21 cellular contexts compared by ENCODE assay signal in the genomic region with DNA sequence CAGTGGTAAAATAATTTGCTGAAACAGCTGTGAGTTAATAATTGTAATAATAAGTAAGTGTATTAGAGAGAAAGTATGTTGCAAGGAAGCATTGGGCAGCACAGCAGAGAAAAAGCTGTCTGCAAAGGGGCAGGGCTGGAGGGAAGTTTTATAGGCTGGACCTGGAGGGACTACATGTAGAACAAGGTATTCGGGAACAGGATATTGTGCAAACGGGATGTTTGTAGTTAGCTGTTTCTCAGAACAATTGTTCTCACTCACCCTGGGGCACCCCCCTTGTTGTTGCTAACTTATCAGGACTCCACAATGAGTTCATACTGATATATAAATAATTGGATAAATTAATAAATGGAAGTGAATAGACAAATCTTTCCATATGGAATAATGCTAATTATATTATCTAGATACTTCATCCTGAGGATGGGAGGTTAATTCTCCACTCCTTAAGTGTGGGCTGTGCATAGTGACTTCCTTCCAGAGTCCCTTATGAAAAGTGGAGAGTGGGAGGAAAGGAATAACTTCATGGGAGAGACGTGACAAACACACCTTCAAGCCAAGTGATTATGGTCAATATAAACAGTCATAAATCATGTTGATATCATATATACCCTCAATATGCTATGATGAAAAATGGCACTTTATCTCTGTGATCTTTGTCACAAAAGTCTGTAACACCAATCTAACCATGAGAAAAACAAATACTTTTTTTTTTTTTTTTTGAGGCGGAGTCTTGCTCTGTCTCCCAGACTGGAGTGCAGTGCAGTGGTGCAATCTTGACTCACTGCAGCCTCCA.
"Had no signal": no experiment of that assay in that cellular context is flagged by ENCODE, and none has a peak within 500 bp of the region (broad histone marks: within the 10 kb centered on the region; RNA-seq: fewer than 3 reads in every experiment).

No MANE protein-coding gene starts in this region.

- H3K4me3 Mint-ChIP-seq: activated CD4-positive, alpha-beta memory T cell treated with anti-CD3 and anti-CD28 coated beads, Interleukin-2, amount 10 ng/mL, durations not matched to agents 7 days and 5 days; activated CD4-positive, alpha-beta T cell treated with anti-CD3 and anti-CD28 coated beads, Interleukin-2, amount 10 ng/mL, durations not matched to agents 24 days and 14 days; activated naive CD4-positive, alpha-beta T cell treated with anti-CD3 and anti-CD28 coated beads, Interleukin-2, amount 10 ng/mL, durations not matched to agents 7 days and 5 days; activated T-cell treated with anti-CD3 and anti-CD28 coated beads, Interleukin-2, amount 50 U/mL, for 72 hours; naive B cell; neural crest cell; stimulated activated naive CD8-positive, alpha-beta T cell treated with anti-CD3 and anti-CD28 coated beads, Interleukin-15, amount 100 ng/mL, for 72 hours had no signal

- DNase-seq: activated CD4-positive, alpha-beta memory T cell treated with anti-CD3 and anti-CD28 coated beads, Interleukin-2, amount 10 ng/mL, durations not matched to agents 7 days and 5 days; activated CD4-positive, alpha-beta T cell treated with anti-CD3 and anti-CD28 coated beads, Interleukin-2, amount 10 ng/mL, durations not matched to agents 24 days and 14 days; activated effector memory CD4-positive, alpha-beta T cell treated with anti-CD3 and anti-CD28 coated beads, Interleukin-2, amount 50 U/mL, for 16 hours; activated naive CD4-positive, alpha-beta T cell treated with anti-CD3 and anti-CD28 coated beads, Interleukin-2, amount 10 ng/mL, durations not matched to agents 7 days and 5 days; activated T-cell treated with anti-CD3 and anti-CD28 coated beads, Interleukin-2, amount 50 U/mL, for 72 hours; effector CD8-positive, alpha-beta T cell; heart left ventricle; islet precursor cell; left cardiac atrium; mesendoderm; naive B cell; occipital lobe; posterior cingulate gyrus; stimulated activated CD4-positive, alpha-beta T cell treated with anti-CD3 and anti-CD28 coated beads, Interleukin-12 subunit alpha, Interleukin-12 subunit beta, amount 100 ng/mL, for 4 hours; stimulated activated CD4-positive, alpha-beta T cell treated with anti-CD3 and anti-CD28 coated beads, Interleukin-4, amount 100 ng/mL, for 4 hours; stimulated activated naive CD8-positive, alpha-beta T cell treated with anti-CD3 and anti-CD28 coated beads, Interleukin-15, amount 100 ng/mL, for 72 hours; tibial artery had no signal

- ATAC-seq: activated CD4-positive, CD25-positive, alpha-beta regulatory T cell treated with anti-CD3 and anti-CD28 coated beads, Interleukin-2, amount 50 U/mL, for 24 hours; activated T-cell treated with anti-CD3 and anti-CD28 coated beads, Interleukin-2, amount 50 U/mL, for 72 hours; heart left ventricle; left cardiac atrium; stimulated activated naive CD8-positive, alpha-beta T cell treated with anti-CD3 and anti-CD28 coated beads, Interleukin-15, amount 100 ng/mL, for 72 hours had no signal

- H3K27ac Mint-ChIP-seq: activated CD4-positive, alpha-beta memory T cell treated with anti-CD3 and anti-CD28 coated beads, Interleukin-2, amount 10 ng/mL, durations not matched to agents 7 days and 5 days; activated CD4-positive, alpha-beta T cell treated with anti-CD3 and anti-CD28 coated beads, Interleukin-2, amount 10 ng/mL, durations not matched to agents 24 days and 14 days; activated naive CD4-positive, alpha-beta T cell treated with anti-CD3 and anti-CD28 coated beads, Interleukin-2, amount 10 ng/mL, durations not matched to agents 7 days and 5 days; activated T-cell treated with anti-CD3 and anti-CD28 coated beads, Interleukin-2, amount 50 U/mL, for 72 hours; naive B cell; stimulated activated naive CD8-positive, alpha-beta T cell treated with anti-CD3 and anti-CD28 coated beads, Interleukin-15, amount 100 ng/mL, for 72 hours had no signal

- H3K4me3 ChIP-seq: heart left ventricle, right atrium auricular region, tibial artery had no signal

- H3K4me1 Mint-ChIP-seq: activated CD4-positive, alpha-beta memory T cell treated with anti-CD3 and anti-CD28 coated beads, Interleukin-2, amount 10 ng/mL, durations not matched to agents 7 days and 5 days; activated CD4-positive, alpha-beta T cell treated with anti-CD3 and anti-CD28 coated beads, Interleukin-2, amount 10 ng/mL, durations not matched to agents 24 days and 14 days; activated naive CD4-positive, alpha-beta T cell treated with anti-CD3 and anti-CD28 coated beads, Interleukin-2, amount 10 ng/mL, durations not matched to agents 7 days and 5 days; naive B cell; neural crest cell; stimulated activated naive CD8-positive, alpha-beta T cell treated with anti-CD3 and anti-CD28 coated beads, Interleukin-15, amount 100 ng/mL, for 72 hours had no signal

- H3K9me3 Mint-ChIP-seq: activated CD4-positive, alpha-beta memory T cell treated with anti-CD3 and anti-CD28 coated beads, Interleukin-2, amount 10 ng/mL, durations not matched to agents 7 days and 5 days; activated CD4-positive, alpha-beta T cell treated with anti-CD3 and anti-CD28 coated beads, Interleukin-2, amount 10 ng/mL, durations not matched to agents 24 days and 14 days; activated naive CD4-positive, alpha-beta T cell treated with anti-CD3 and anti-CD28 coated beads, Interleukin-2, amount 10 ng/mL, durations not matched to agents 7 days and 5 days; activated T-cell treated with anti-CD3 and anti-CD28 coated beads, Interleukin-2, amount 50 U/mL, for 72 hours; neural crest cell; stimulated activated naive CD8-positive, alpha-beta T cell treated with anti-CD3 and anti-CD28 coated beads, Interleukin-15, amount 100 ng/mL, for 72 hours had no signal

- H3K27ac ChIP-seq: epithelial cell of prostate, heart left ventricle, right atrium auricular region, tibial artery had no signal

- H3K36me3 Mint-ChIP-seq: activated naive CD4-positive, alpha-beta T cell treated with anti-CD3 and anti-CD28 coated beads, Interleukin-2, amount 10 ng/mL, durations not matched to agents 7 days and 5 days; naive B cell had no signal

- H3K9me3 ChIP-seq: heart left ventricle, right atrium auricular region, tibial artery had no signal

- H3K36me3 ChIP-seq: heart left ventricle, right atrium auricular region, tibial artery had no signal

- H3K27me3 ChIP-seq: heart left ventricle, right atrium auricular region, tibial artery had no signal

- H3K4me1 ChIP-seq: heart left ventricle, right atrium auricular region, tibial artery had no signal
